17 cellular contexts compared by ENCODE assay signal in genomic region chr19:38262585-38263268, GRCh38. TPM values are rescaled to one million over a fixed set of nuclear protein-coding genes. Genes with fewer than 3 reads are reported as not detected.
DNase-seq lines count a peak whose midpoint lies in the region; ATAC-seq, FAIRE-seq and TF ChIP-seq lines count a peak whose summit lies in the region.
"Had no signal": no experiment of that assay in that cellular context is flagged by ENCODE, and none has a peak within 500 bp of the region (broad histone marks: within the 10 kb centered on the region; RNA-seq: fewer than 3 reads in every experiment).

No MANE protein-coding gene starts in this region.

- DNase-seq in activated naive CD4-positive, alpha-beta T cell treated with anti-CD3 and anti-CD28 coated beads for 36 hours = no peak
- DNase-seq in activated naive CD4-positive, alpha-beta T cell treated with anti-CD3 and anti-CD28 coated beads, Interleukin-2, amount 50 U/mL, for 16 hours = no peak
- DNase-seq in RWPE1 (ENCODE audit: low spot score) = peak; percentile 38
- no peak for DNase-seq in keratinocyte (ENCODE audit: low read depth, low spot score)
- no peak for DNase-seq in anterior cingulate cortex (lab: John Stamatoyannopoulos, UW)
- DNase-seq in GM19239 (ENCODE audit: insufficient read length, low spot score) = no peak
- DNase-seq: activated CD4-positive, alpha-beta T cell treated with anti-CD3 and anti-CD28 coated beads, Interleukin-2, amount 10 ng/mL, durations not matched to agents 7 days and 5 days; activated gamma-delta T cell; effector memory CD4-positive, alpha-beta T cell; GOT3; NCI-H187; NCI-H774; sigmoid colon; stimulated activated naive CD4-positive, alpha-beta T cell treated with Interleukin-2 at 50 U/mL for 16 hours had no signal

- H3K9ac ChIP-seq in keratinocyte (ENCODE audit: control insufficient read depth, extremely low read depth, insufficient read depth, low read length) = no peak overlapping the region

- H3K79me2 ChIP-seq in keratinocyte (ENCODE audit: control insufficient read depth, insufficient read depth, low read length) = peaks cover 34% of the 10 kb centered on the region

- no peak overlapping the region for H3K4me3 Mint-ChIP-seq in activated naive CD4-positive, alpha-beta T cell treated with anti-CD3 and anti-CD28 coated beads for 36 hours

- H3K4me3 ChIP-seq in keratinocyte (ENCODE audit: control insufficient read depth in 2 of 3, extremely low read depth in 1 of 3, insufficient read depth in 2 of 3, low read depth in 1 of 3, low read length in 3 of 3) = no peak overlapping the region
- H3K4me3 ChIP-seq: lung, sigmoid colon had no signal

- CTCF ChIA-PET in activated naive CD4-positive, alpha-beta T cell treated with anti-CD3 and anti-CD28 coated beads for 36 hours (lab: Charles Lee) = interaction anchor here (0.6 to 1.0 kb wide), 2 partner anchors 112 to 391 kb away, joined by 3 to 4 read pairs; partner anchors contain the start of gene PSMD8
- CTCF ChIA-PET in RWPE1 (lab: Yijun Ruan, JAX) = no interaction called here

- H4K20me1 ChIP-seq in keratinocyte (ENCODE audit: control insufficient read depth, extremely low read depth, insufficient read depth, low read length) = peaks cover 11% of the 10 kb centered on the region

- H3K27me3 Mint-ChIP-seq in activated naive CD4-positive, alpha-beta T cell treated with anti-CD3 and anti-CD28 coated beads for 36 hours (ENCODE audit: low read depth) = peaks cover 6% of the 10 kb centered on the region

- H3K27ac ChIP-seq in RWPE1 (no peak overlapping the region), keratinocyte (ENCODE audit: control insufficient read depth, insufficient read depth, low read length) (peak overlapping the region; percentile 4)
- H3K27ac ChIP-seq: sigmoid colon had no signal

- H3K9me1 ChIP-seq in keratinocyte (ENCODE audit: control insufficient read depth, extremely low read depth, insufficient read depth, low read length) = peaks cover 3% of the 10 kb centered on the region

- H3K4me1 ChIP-seq in keratinocyte (ENCODE audit: control insufficient read depth, extremely low read depth, insufficient read depth, low read length) = peaks cover 22% of the 10 kb centered on the region

- TF ChIP-seq CTCF in RWPE1 (conservative IDR thresholded peaks at IDR 0.05; ENCODE audit: low read depth) = no peak
- TF ChIP-seq CTCF in keratinocyte (optimal IDR thresholded peaks at IDR 0.05 in 1 of 3, IDR thresholded peaks at IDR 0.05 in 1 of 3, conservative IDR thresholded peaks at IDR 0.05 in 1 of 3; ENCODE audit: extremely low read depth in 1 of 3, insufficient read depth in 2 of 3, low read length in 3 of 3) = no peak

- no peaks in the 10 kb centered on the region for H3K36me3 Mint-ChIP-seq in activated naive CD4-positive, alpha-beta T cell treated with anti-CD3 and anti-CD28 coated beads for 36 hours (ENCODE audit: low read depth)

- H3K27me3 ChIP-seq in keratinocyte (ENCODE audit: control insufficient read depth, extremely low read depth, insufficient read depth, low read length) = no peaks in the 10 kb centered on the region
- H3K27me3 ChIP-seq: sigmoid colon had no signal

- H3K9me3 ChIP-seq in keratinocyte (ENCODE audit: control insufficient read depth, low read depth, low read length) = no peaks in the 10 kb centered on the region
- H3K9me3 ChIP-seq: sigmoid colon had no signal

- H3K4me1 Mint-ChIP-seq in activated naive CD4-positive, alpha-beta T cell treated with anti-CD3 and anti-CD28 coated beads for 36 hours (ENCODE audit: low read depth) = peaks cover 34% of the 10 kb centered on the region

- POLR2A ChIA-PET in RWPE1 (lab: Yijun Ruan, JAX; ENCODE audit: low non-redundant PET) = no interaction called here

- ATAC-seq in GM18502 (IDR thresholded peaks at IDR 0.05; ENCODE audit: poor library complexity, unreplicated experiment) (no peak), HG03045 (IDR thresholded peaks at IDR 0.05; ENCODE audit: unreplicated experiment) (no peak)

- H3K4me2 ChIP-seq in keratinocyte (ENCODE audit: control insufficient read depth, extremely low read depth, insufficient read depth, low read depth, low read length) = no peak overlapping the region

- peak overlapping the region; percentile 90 for H3K27ac Mint-ChIP-seq in activated naive CD4-positive, alpha-beta T cell treated with anti-CD3 and anti-CD28 coated beads for 36 hours

- dilution Hi-C loops in keratinocyte (cut with MboI; ENCODE audit: extremely low pct_ligation_motif_present, low sequenced_read_pairs) = no loop called here

- H2AFZ ChIP-seq in keratinocyte (ENCODE audit: control insufficient read depth, low read length) = no peak overlapping the region

- no peaks in the 10 kb centered on the region for H3K9me3 Mint-ChIP-seq in activated naive CD4-positive, alpha-beta T cell treated with anti-CD3 and anti-CD28 coated beads for 36 hours
- H3K9me3 Mint-ChIP-seq: activated CD4-positive, alpha-beta T cell treated with anti-CD3 and anti-CD28 coated beads, Interleukin-2, amount 10 ng/mL, durations not matched to agents 7 days and 5 days had no signal

- FAIRE-seq in keratinocyte (lab: Jason Lieb, UNC) (peak; percentile 77), GM19239 (lab: Jason Lieb, UNC) (no peak)

- H3K36me3 ChIP-seq in keratinocyte (ENCODE audit: control insufficient read depth in 2 of 2, extremely low read depth in 1 of 2, insufficient read depth in 2 of 2, low read length in 2 of 2) = no peaks in the 10 kb centered on the region
- H3K36me3 ChIP-seq: sigmoid colon had no signal

- intact Hi-C loops in activated naive CD4-positive, alpha-beta T cell treated with anti-CD3 and anti-CD28 coated beads for 36 hours (cut with micrococcal nuclease) = loop anchor here (1.0 to 10.0 kb wide), 3 partner anchors 73 to 668 kb away; partner anchors contain the start of genes CATSPERG, ZNF540 and ZNF571

RNA-seq across cellular contexts. Expression of gene SPINT2, which starts 1.6 kb away (rescaled TPM):
- 10 to 100 TPM; 35.3 to 36.5 TPM for total RNA-seq in activated naive CD4-positive, alpha-beta T cell treated with anti-CD3 and anti-CD28 coated beads for 36 hours
- 362 to 472 TPM (median 363 TPM) in 3 replicates for polyA plus RNA-seq in keratinocyte
- 293 TPM for polyA plus RNA-seq in keratinocyte (2011; ENCODE audit: low read depth)
- polyA plus RNA-seq in keratinocyte (2011; cell fraction: cytosol; rRNA removed) = 250 and 352 TPM in 2 replicates
- polyA plus RNA-seq in keratinocyte (2011; cell fraction: nucleus; rRNA removed) = 891 and 980 TPM in 2 replicates
- polyA plus RNA-seq in keratinocyte (2012; ENCODE audit: low replicate concordance) = 601 and 646 TPM in 2 replicates
- 182 to 293 TPM (median 269 TPM) in 3 replicates for polyA minus RNA-seq in keratinocyte
- 465 TPM for polyA minus RNA-seq in keratinocyte (2011; cell fraction: cytosol; rRNA and poly(A)+ RNA removed)
- polyA minus RNA-seq in keratinocyte (2011; cell fraction: nucleus; rRNA and poly(A)+ RNA removed) = 290 and 325 TPM in 2 replicates

RNA-seq across cellular contexts. Expression of gene PPP1R14A, which starts 6.6 kb away (rescaled TPM):
- not detected for total RNA-seq in activated naive CD4-positive, alpha-beta T cell treated with anti-CD3 and anti-CD28 coated beads for 36 hours
- 2.6 to 3.1 TPM (median 2.7 TPM) in 3 replicates for polyA plus RNA-seq in keratinocyte
- polyA plus RNA-seq in keratinocyte (2011; ENCODE audit: low read depth) = 1.6 TPM
- 0.79 and 3.3 TPM in 2 replicates for polyA plus RNA-seq in keratinocyte (2011; cell fraction: cytosol; rRNA removed)
- 1.3 and 1.4 TPM in 2 replicates for polyA plus RNA-seq in keratinocyte (2011; cell fraction: nucleus; rRNA removed)
- 0.75 and 5.7 TPM in 2 replicates for polyA plus RNA-seq in keratinocyte (2012; ENCODE audit: low replicate concordance)
- 0.43 TPM in 1 of 3 replicates, not detected in the others for polyA minus RNA-seq in keratinocyte
- 5.9 TPM for polyA minus RNA-seq in keratinocyte (2011; cell fraction: cytosol; rRNA and poly(A)+ RNA removed)
- not detected in 2 replicates for polyA minus RNA-seq in keratinocyte (2011; cell fraction: nucleus; rRNA and poly(A)+ RNA removed)
- total RNA-seq: activated CD4-positive, alpha-beta T cell treated with anti-CD3 and anti-CD28 coated beads, Interleukin-2, amount 10 ng/mL, durations not matched to agents 7 days and 5 days had no signal

RNA-seq across cellular contexts. Expression of gene DPF1, which starts 38.7 kb away (rescaled TPM):
- under 1 TPM; 0.41 to 0.77 TPM for total RNA-seq in activated naive CD4-positive, alpha-beta T cell treated with anti-CD3 and anti-CD28 coated beads for 36 hours
- 1.5 to 1.9 TPM (median 1.8 TPM) in 3 replicates for polyA plus RNA-seq in keratinocyte
- polyA plus RNA-seq in keratinocyte (2011; ENCODE audit: low read depth) = 1.3 TPM
- polyA plus RNA-seq in keratinocyte (2011; cell fraction: cytosol; rRNA removed) = 0.78 and 2.1 TPM in 2 replicates
- polyA plus RNA-seq in keratinocyte (2011; cell fraction: nucleus; rRNA removed) = 3.4 and 3.5 TPM in 2 replicates
- 0.71 and 1.9 TPM in 2 replicates for polyA plus RNA-seq in keratinocyte (2012; ENCODE audit: low replicate concordance)
- polyA minus RNA-seq in keratinocyte = 1.3 to 2.4 TPM (median 2.0 TPM) in 3 replicates
- 2.9 TPM for polyA minus RNA-seq in keratinocyte (2011; cell fraction: cytosol; rRNA and poly(A)+ RNA removed)
- 0.84 and 0.93 TPM in 2 replicates for polyA minus RNA-seq in keratinocyte (2011; cell fraction: nucleus; rRNA and poly(A)+ RNA removed)
- total RNA-seq: sigmoid colon had no signal

RNA-seq across cellular contexts. Expression of gene C19orf33, which starts 41.3 kb away (rescaled TPM):
- total RNA-seq in activated naive CD4-positive, alpha-beta T cell treated with anti-CD3 and anti-CD28 coated beads for 36 hours = not detected
- 302 to 496 TPM (median 366 TPM) in 3 replicates for polyA plus RNA-seq in keratinocyte
- 241 TPM for polyA plus RNA-seq in keratinocyte (2011; ENCODE audit: low read depth)
- 214 and 781 TPM in 2 replicates for polyA plus RNA-seq in keratinocyte (2011; cell fraction: cytosol; rRNA removed)
- 102 and 139 TPM in 2 replicates for polyA plus RNA-seq in keratinocyte (2011; cell fraction: nucleus; rRNA removed)
- polyA plus RNA-seq in keratinocyte (2012; ENCODE audit: low replicate concordance) = 360 and 816 TPM in 2 replicates
- 35.2 to 58.7 TPM (median 44.3 TPM) in 3 replicates for polyA minus RNA-seq in keratinocyte
- 220 TPM for polyA minus RNA-seq in keratinocyte (2011; cell fraction: cytosol; rRNA and poly(A)+ RNA removed)
- 42.0 and 55.5 TPM in 2 replicates for polyA minus RNA-seq in keratinocyte (2011; cell fraction: nucleus; rRNA and poly(A)+ RNA removed)
- total RNA-seq: activated CD4-positive, alpha-beta T cell treated with anti-CD3 and anti-CD28 coated beads, Interleukin-2, amount 10 ng/mL, durations not matched to agents 7 days and 5 days had no signal

RNA-seq across cellular contexts. Expression of gene YIF1B, which starts 53.0 kb away (rescaled TPM):
- total RNA-seq in activated naive CD4-positive, alpha-beta T cell treated with anti-CD3 and anti-CD28 coated beads for 36 hours = 10 to 100 TPM; 56.0 to 61.1 TPM
- polyA plus RNA-seq in keratinocyte = 38.1 to 66.5 TPM (median 47.6 TPM) in 3 replicates
- polyA plus RNA-seq in keratinocyte (2011; ENCODE audit: low read depth) = 7.4 TPM
- 29.0 and 58.3 TPM in 2 replicates for polyA plus RNA-seq in keratinocyte (2011; cell fraction: cytosol; rRNA removed)
- 25.8 and 36.8 TPM in 2 replicates for polyA plus RNA-seq in keratinocyte (2011; cell fraction: nucleus; rRNA removed)
- polyA plus RNA-seq in keratinocyte (2012; ENCODE audit: low replicate concordance) = 26.1 and 50.0 TPM in 2 replicates
- polyA minus RNA-seq in keratinocyte = 40.3 to 62.6 TPM (median 40.9 TPM) in 3 replicates
- 51.8 TPM for polyA minus RNA-seq in keratinocyte (2011; cell fraction: cytosol; rRNA and poly(A)+ RNA removed)
- 12.3 and 12.4 TPM in 2 replicates for polyA minus RNA-seq in keratinocyte (2011; cell fraction: nucleus; rRNA and poly(A)+ RNA removed)
